1 cellular context compared by ENCODE assay signal in the genomic region with DNA sequence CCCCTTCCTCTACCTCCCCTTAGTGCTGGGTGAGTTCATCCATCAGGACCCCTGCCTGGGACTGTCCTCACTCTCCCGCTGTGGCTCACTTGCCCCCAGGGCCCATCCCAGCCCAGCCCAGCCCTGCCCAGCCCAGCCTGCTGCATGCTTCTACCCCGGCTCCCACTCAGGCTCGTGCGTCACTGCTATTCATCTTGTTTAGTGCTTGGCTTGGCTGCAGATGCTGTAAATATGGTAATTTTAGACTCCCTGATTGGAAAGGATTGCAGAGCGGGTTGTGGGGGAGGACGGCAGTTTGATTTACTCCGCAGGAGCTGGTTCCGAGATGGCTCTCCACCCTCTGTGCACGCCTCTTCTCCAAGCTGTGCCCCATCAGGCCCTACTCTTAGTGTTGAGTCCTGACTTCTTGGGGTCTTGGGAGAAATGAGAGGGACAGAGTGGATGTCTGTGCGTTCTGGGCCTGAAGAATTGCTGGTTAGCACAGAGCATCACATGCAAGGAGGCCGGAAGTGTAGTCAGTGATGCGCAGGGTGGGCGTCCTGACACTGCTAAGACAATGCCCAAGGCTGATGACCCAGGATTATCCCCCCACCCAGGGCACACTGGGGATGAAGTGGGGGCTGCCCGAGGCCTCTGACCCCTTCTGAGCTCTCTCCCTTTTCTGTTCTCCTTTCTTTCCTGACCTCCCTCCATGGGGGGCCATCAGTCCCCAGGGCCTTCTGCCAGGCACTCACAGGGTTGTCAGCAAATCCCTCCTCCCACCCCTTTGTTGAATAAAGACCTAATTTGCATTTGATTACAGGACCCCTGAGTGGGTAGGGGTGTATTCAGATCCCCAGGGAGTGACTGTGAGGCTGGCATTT.
TF ChIP-seq lines count a peak whose summit lies in the region.

No MANE protein-coding gene starts in this region.

TF ChIP-seq in HEK293, 187 proteins besides CTCF, POLR2A, EP300 and RAD21 (continued from another document and continues in another):
- TF ChIP-seq ZNF132 (tag by site-specific recombination; IDR thresholded peaks at IDR 0.05; ENCODE audit: borderline replicate concordance) (no peak), ZNF670 (tag by site-specific recombination; IDR thresholded peaks at IDR 0.05; ENCODE audit: low read depth) (no peak), EGR2 (tag by site-specific recombination; IDR thresholded peaks at IDR 0.05; ENCODE audit: low read depth) (peak; percentile 85), SETDB1 (IDR thresholded peaks at IDR 0.05; ENCODE audit: insufficient read length, low read length) (no peak), KLF1 (tag by site-specific recombination; IDR thresholded peaks at IDR 0.05) (peak; percentile 90), ZNF280D (tag by site-specific recombination; IDR thresholded peaks at IDR 0.05) (no peak), ZNF585B (tag by site-specific recombination; IDR thresholded peaks at IDR 0.05) (no peak), YY2 (tag by site-specific recombination; IDR thresholded peaks at IDR 0.05) (no peak), ZSCAN4 (tag by site-specific recombination; IDR thresholded peaks at IDR 0.05) (no peak), ZNF184 (tag by site-specific recombination; IDR thresholded peaks at IDR 0.05) (no peak), ZNF792 (tag by site-specific recombination; IDR thresholded peaks at IDR 0.05) (peak; percentile 75; the same call in 1 of the 2 replicates), GLI4 (tag by site-specific recombination; IDR thresholded peaks at IDR 0.05) (no peak), SCRT2 (tag by site-specific recombination; IDR thresholded peaks at IDR 0.05) (peak; percentile 44; the same call in 1 of the 2 replicates), ZFHX2 (tag by site-specific recombination; conservative IDR thresholded peaks at IDR 0.05) (peak; percentile 89), ZNF169 (tag by site-specific recombination; IDR thresholded peaks at IDR 0.05) (no peak), ZNF223 (tag by site-specific recombination; IDR thresholded peaks at IDR 0.05) (no peak), ZNF398 (tag by site-specific recombination; IDR thresholded peaks at IDR 0.05) (peak; percentile 88), HIC1 (tag by site-specific recombination; IDR thresholded peaks at IDR 0.05) (peak; percentile 94), ZNF624 (tag by site-specific recombination; IDR thresholded peaks at IDR 0.05) (no peak), ZFP37 (tag by site-specific recombination; IDR thresholded peaks at IDR 0.05) (no peak), YY1 (tag by site-specific recombination; IDR thresholded peaks at IDR 0.05) (no peak), ZNF341 (tag by site-specific recombination; IDR thresholded peaks at IDR 0.05; ENCODE audit: low read depth) (peak; percentile 97), KLF7 (tag by site-specific recombination; IDR thresholded peaks at IDR 0.05; ENCODE audit: borderline replicate concordance) (peak; percentile 41; the same call in 1 of the 2 replicates), HOXD13 (CRISPR knock-in tag; IDR thresholded peaks at IDR 0.05; ENCODE audit: borderline replicate concordance) (no peak), ZNF776 (tag by site-specific recombination; IDR thresholded peaks at IDR 0.05; ENCODE audit: borderline replicate concordance) (no peak), KLF9 (tag by site-specific recombination; IDR thresholded peaks at IDR 0.05; ENCODE audit: low read depth) (no peak), BCL11B (tag by site-specific recombination; IDR thresholded peaks at IDR 0.05; ENCODE audit: low read depth) (peak; percentile 68; the same call in 1 of the 2 replicates), GLIS2 (tag by site-specific recombination; IDR thresholded peaks at IDR 0.05) (peak; percentile 67), ZNF350 (tag by site-specific recombination; IDR thresholded peaks at IDR 0.05) (no peak), ZNF335 (tag by site-specific recombination; conservative IDR thresholded peaks at IDR 0.05) (0 out of 2 replicates have a peak, but pooled peaks have one; percentile 31), ZNF768 (tag by site-specific recombination; IDR thresholded peaks at IDR 0.05) (no peak), ZNF114 (tag by site-specific recombination; IDR thresholded peaks at IDR 0.05) (no peak), ZNF138 (tag by site-specific recombination; IDR thresholded peaks at IDR 0.05; ENCODE audit: borderline replicate concordance) (no peak), ZBTB1 (tag by site-specific recombination; IDR thresholded peaks at IDR 0.05) (no peak), REPIN1 (tag by site-specific recombination; IDR thresholded peaks at IDR 0.05; ENCODE audit: low read depth) (no peak), ZBTB48 (tag by site-specific recombination; IDR thresholded peaks at IDR 0.05) (peak; percentile 35; the same call in 1 of the 2 replicates), ZIC2 (tag by site-specific recombination; IDR thresholded peaks at IDR 0.05) (peak; percentile 90), ZNF610 (tag by site-specific recombination; IDR thresholded peaks at IDR 0.05; ENCODE audit: borderline replicate concordance) (no peak), ZNF2 (tag by site-specific recombination; IDR thresholded peaks at IDR 0.05) (no peak), ZNF654 (tag by site-specific recombination; IDR thresholded peaks at IDR 0.05; ENCODE audit: low read depth) (no peak; the same call in 1 of the 2 replicates)
- TF ChIP-seq, protein P1, sequence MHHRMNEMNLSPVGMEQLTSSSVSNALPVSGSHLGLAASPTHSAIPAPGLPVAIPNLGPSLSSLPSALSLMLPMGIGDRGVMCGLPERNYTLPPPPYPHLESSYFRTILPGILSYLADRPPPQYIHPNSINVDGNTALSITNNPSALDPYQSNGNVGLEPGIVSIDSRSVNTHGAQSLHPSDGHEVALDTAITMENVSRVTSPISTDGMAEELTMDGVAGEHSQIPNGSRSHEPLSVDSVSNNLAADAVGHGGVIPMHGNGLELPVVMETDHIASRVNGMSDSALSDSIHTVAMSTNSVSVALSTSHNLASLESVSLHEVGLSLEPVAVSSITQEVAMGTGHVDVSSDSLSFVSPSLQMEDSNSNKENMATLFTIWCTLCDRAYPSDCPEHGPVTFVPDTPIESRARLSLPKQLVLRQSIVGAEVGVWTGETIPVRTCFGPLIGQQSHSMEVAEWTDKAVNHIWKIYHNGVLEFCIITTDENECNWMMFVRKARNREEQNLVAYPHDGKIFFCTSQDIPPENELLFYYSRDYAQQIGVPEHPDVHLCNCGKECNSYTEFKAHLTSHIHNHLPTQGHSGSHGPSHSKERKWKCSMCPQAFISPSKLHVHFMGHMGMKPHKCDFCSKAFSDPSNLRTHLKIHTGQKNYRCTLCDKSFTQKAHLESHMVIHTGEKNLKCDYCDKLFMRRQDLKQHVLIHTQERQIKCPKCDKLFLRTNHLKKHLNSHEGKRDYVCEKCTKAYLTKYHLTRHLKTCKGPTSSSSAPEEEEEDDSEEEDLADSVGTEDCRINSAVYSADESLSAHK (tag by site-specific recombination; IDR thresholded peaks at IDR 0.05): peak; percentile 66
- TF ChIP-seq, protein P2, sequence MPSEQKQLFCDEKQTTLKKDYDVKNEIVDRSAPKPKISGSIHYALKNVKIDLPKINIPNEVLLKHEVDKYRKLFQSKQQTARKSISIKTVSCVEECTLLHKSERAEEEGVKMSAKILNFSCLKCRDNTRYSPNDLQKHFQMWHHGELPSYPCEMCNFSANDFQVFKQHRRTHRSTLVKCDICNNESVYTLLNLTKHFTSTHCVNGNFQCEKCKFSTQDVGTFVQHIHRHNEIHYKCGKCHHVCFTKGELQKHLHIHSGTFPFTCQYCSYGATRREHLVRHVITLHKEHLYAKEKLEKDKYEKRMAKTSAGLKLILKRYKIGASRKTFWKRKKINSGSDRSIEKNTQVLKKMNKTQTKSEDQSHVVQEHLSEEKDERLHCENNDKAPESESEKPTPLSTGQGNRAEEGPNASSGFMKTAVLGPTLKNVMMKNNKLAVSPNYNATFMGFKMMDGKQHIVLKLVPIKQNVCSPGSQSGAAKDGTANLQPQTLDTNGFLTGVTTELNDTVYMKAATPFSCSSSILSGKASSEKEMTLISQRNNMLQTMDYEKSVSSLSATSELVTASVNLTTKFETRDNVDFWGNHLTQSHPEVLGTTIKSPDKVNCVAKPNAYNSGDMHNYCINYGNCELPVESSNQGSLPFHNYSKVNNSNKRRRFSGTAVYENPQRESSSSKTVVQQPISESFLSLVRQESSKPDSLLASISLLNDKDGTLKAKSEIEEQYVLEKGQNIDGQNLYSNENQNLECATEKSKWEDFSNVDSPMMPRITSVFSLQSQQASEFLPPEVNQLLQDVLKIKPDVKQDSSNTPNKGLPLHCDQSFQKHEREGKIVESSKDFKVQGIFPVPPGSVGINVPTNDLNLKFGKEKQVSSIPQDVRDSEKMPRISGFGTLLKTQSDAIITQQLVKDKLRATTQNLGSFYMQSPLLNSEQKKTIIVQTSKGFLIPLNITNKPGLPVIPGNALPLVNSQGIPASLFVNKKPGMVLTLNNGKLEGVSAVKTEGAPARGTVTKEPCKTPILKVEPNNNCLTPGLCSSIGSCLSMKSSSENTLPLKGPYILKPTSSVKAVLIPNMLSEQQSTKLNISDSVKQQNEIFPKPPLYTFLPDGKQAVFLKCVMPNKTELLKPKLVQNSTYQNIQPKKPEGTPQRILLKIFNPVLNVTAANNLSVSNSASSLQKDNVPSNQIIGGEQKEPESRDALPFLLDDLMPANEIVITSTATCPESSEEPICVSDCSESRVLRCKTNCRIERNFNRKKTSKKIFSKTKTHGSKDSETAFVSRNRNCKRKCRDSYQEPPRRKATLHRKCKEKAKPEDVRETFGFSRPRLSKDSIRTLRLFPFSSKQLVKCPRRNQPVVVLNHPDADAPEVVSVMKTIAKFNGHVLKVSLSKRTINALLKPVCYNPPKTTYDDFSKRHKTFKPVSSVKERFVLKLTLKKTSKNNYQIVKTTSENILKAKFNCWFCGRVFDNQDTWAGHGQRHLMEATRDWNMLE (tag by site-specific recombination; conservative IDR thresholded peaks at IDR 0.05; ENCODE audit: low read depth): no peak
- TF ChIP-seq, protein P3, sequence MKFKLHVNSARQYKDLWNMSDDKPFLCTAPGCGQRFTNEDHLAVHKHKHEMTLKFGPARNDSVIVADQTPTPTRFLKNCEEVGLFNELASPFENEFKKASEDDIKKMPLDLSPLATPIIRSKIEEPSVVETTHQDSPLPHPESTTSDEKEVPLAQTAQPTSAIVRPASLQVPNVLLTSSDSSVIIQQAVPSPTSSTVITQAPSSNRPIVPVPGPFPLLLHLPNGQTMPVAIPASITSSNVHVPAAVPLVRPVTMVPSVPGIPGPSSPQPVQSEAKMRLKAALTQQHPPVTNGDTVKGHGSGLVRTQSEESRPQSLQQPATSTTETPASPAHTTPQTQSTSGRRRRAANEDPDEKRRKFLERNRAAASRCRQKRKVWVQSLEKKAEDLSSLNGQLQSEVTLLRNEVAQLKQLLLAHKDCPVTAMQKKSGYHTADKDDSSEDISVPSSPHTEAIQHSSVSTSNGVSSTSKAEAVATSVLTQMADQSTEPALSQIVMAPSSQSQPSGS (tag by site-specific recombination; IDR thresholded peaks at IDR 0.05; ENCODE audit: low read depth): 0 out of 2 replicates have a peak, but pooled peaks have one; percentile 27
